Comparison of ENCODE assay signal across 6 cellular contexts in the genomic region with DNA sequence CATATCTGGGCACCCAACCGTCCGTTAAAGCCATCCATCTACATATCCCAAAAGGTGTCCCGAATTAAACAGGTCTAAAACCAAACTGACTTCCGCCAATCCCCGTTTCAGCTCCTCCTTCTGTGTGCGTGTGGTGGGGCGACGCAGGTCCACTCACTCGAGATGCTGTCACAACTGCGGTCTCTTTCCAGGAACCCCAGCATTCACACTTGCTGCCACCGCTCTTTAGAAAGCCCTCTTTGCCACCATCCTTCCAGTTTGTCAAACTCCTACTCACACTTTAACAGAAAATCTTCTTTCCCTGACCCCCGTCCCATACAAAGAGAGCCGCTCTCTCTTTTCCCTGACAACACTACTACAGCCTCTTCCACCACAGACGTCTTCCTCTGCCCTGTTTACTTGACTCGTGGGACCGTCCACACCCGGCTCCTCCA. TPM values are rescaled to one million over a fixed set of nuclear protein-coding genes. Genes with fewer than 3 reads are reported as not detected.
DNase-seq lines count a peak whose midpoint lies in the region; ATAC-seq and TF ChIP-seq lines count a peak whose summit lies in the region.

No MANE protein-coding gene starts in this region.

- H3K36me3 Mint-ChIP-seq in type B pancreatic cell: peaks cover 5% of the 10 kb centered on the region

- H3K36me3 ChIP-seq in iPS-20b (ENCODE audit: insufficient read depth, low read depth, low read length): peaks cover 37% of the 10 kb centered on the region

- H3K27ac Mint-ChIP-seq in type B pancreatic cell: peak overlapping the region; percentile 92

- H3K4me1 Mint-ChIP-seq in type B pancreatic cell (ENCODE audit: unreplicated experiment): peaks cover 12% of the 10 kb centered on the region

- H3K27me3 Mint-ChIP-seq in type B pancreatic cell: peaks cover 35% of the 10 kb centered on the region

- H3K4me3 Mint-ChIP-seq in type B pancreatic cell: peak overlapping the region; percentile 97

- peak overlapping the region; percentile 95 for H3K4me3 ChIP-seq in WI38 (ENCODE audit: low read depth, low read length)
- H3K4me3 ChIP-seq in iPS-20b (ENCODE audit: low read length): peak overlapping the region; percentile 96

- H3K9me3 Mint-ChIP-seq in type B pancreatic cell: no peaks in the 10 kb centered on the region

- H3K9me3 ChIP-seq in iPS-20b (ENCODE audit: insufficient read depth, low read depth, low read length): no peaks in the 10 kb centered on the region

- TF ChIP-seq CTCF in WI38 (IDR thresholded peaks at IDR 0.05; ENCODE audit: low read depth, low read length) (no peak), type B pancreatic cell (conservative IDR thresholded peaks at IDR 0.05) (no peak)

- H3K4me1 ChIP-seq in iPS-20b (ENCODE audit: insufficient read depth, low read length): no peaks in the 10 kb centered on the region

- H3K27me3 ChIP-seq in iPS-20b (ENCODE audit: insufficient read depth, low read length): peaks cover 35% of the 10 kb centered on the region

- H3K27ac ChIP-seq in iPS-20b (ENCODE audit: low read length): no peak overlapping the region

- peak; percentile 12 for ATAC-seq in GM21723 (IDR thresholded peaks at IDR 0.05; ENCODE audit: unreplicated experiment)
- no peak for ATAC-seq in HG02870 (IDR thresholded peaks at IDR 0.05; ENCODE audit: unreplicated experiment)

- DNase-seq in type B pancreatic cell (ENCODE audit: extremely low spot score, unreplicated experiment) (no peak), SHP77 (lab: John Stamatoyannopoulos, UW) (no peak)

- peak overlapping the region; percentile 79; the same call in 1 of the 2 replicates for H3K9ac ChIP-seq in iPS-20b (ENCODE audit: low read depth, low read length)

RNA-seq across cellular contexts. Expression of a gene that starts 0.5 kb away (rescaled TPM):
- total RNA-seq in type B pancreatic cell (ENCODE audit: low replicate concordance): 15.7 and 19.5 TPM in 2 replicates

RNA-seq across cellular contexts. Expression of a gene that starts 6.1 kb away (rescaled TPM):
- not detected in 2 replicates for total RNA-seq in type B pancreatic cell (ENCODE audit: low replicate concordance)

RNA-seq across cellular contexts. Expression of a gene that starts 12.9 kb away (rescaled TPM):
- not detected in 2 replicates for total RNA-seq in type B pancreatic cell (ENCODE audit: low replicate concordance)

RNA-seq across cellular contexts. Expression of a gene that starts 21.8 kb away (rescaled TPM):
- total RNA-seq in type B pancreatic cell (ENCODE audit: low replicate concordance): 75.2 and 83.1 TPM in 2 replicates

RNA-seq across cellular contexts. Expression of a gene that starts 34.6 kb away (rescaled TPM):
- 83.2 and 94.4 TPM in 2 replicates for total RNA-seq in type B pancreatic cell (ENCODE audit: low replicate concordance)
